ENCODE assay signal across 11 cellular contexts in the genomic region with DNA sequence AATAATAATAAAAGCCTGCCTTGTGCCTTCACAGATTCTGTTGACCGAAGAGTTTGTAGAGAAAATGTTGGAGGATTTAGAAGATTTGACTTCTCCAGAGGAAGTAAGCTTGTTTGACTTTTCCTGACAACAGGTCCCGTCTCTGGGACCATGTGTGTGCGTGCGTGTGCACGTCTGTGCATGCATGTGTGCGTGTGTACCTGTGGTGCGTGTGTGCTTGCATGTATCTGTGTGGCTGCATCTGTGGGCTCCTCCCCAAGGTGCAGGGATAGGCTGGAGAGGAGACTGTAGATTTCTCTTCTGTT. TPM values are rescaled to one million over a fixed set of nuclear protein-coding genes. Genes with fewer than 3 reads are reported as not detected.
DNase-seq lines count a peak whose midpoint lies in the region; ATAC-seq and TF ChIP-seq lines count a peak whose summit lies in the region.
"Had no signal": no experiment of that assay in that cellular context is flagged by ENCODE, and none has a peak within 500 bp of the region (broad histone marks: within the 10 kb centered on the region; RNA-seq: fewer than 3 reads in every experiment).

No MANE protein-coding gene starts in this region.

- no peaks in the 10 kb centered on the region for H3K9me3 ChIP-seq in heart right ventricle
- H3K9me3 ChIP-seq in esophagus squamous epithelium, result no peaks in the 10 kb centered on the region
- no peaks in the 10 kb centered on the region for H3K9me3 ChIP-seq in MM.1S (replicated peaks; ENCODE audit: insufficient read depth, low read length)
- H3K9me3 ChIP-seq: thyroid gland had no signal

- no peaks in the 10 kb centered on the region for H3K9me3 Mint-ChIP-seq in osteocyte (ENCODE audit: unreplicated experiment)

- H3K27ac Mint-ChIP-seq in osteocyte (ENCODE audit: unreplicated experiment), result peak overlapping the region; percentile 97

- H3K4me1 ChIP-seq in heart right ventricle (peaks cover 34 to 77% (median 60%) of the 10 kb centered on the region in 9 donors), esophagus squamous epithelium (peaks cover 16 to 87% (median 44%) of the 10 kb centered on the region in 3 donors), MM.1S (ENCODE audit: low read length) (no peaks in the 10 kb centered on the region)

- DNase-seq in heart right ventricle (no peak), Right ventricle myocardium inferior (ENCODE audit: missing footprints) (no peak), esophagus squamous epithelium (lab: John Stamatoyannopoulos, UW) (no peak), osteocyte (ENCODE audit: extremely low spot score, unreplicated experiment) (no peak), ecto neural progenitor cell (ENCODE audit: low spot score) (no peak), MM.1S (no peak)
- DNase-seq: cortex of kidney, NCI-H2171 had no signal

- H3K79me2 ChIP-seq in MM.1S (ENCODE audit: low read length), result no peaks in the 10 kb centered on the region

- H3K36me3 ChIP-seq in heart right ventricle, result peaks cover 0 to 19% (median 0%) of the 10 kb centered on the region in 9 donors
- H3K36me3 ChIP-seq in esophagus squamous epithelium, result peaks cover 0 to 36% (median 0%) of the 10 kb centered on the region in 3 donors
- no peaks in the 10 kb centered on the region for H3K36me3 ChIP-seq in MM.1S (replicated peaks; ENCODE audit: insufficient read depth, low read length)
- H3K36me3 ChIP-seq: thyroid gland had no signal

- WGBS in heart right ventricle, 2 donors, result 86 to 88% methylated on average over 7 of the region's 7 CpGs
- WGBS in esophagus squamous epithelium, 2 donors, result 47 to 61% methylated on average over 7 of the region's 7 CpGs

- peaks cover 59% of the 10 kb centered on the region for H3K4me1 Mint-ChIP-seq in osteocyte (ENCODE audit: unreplicated experiment)

- H3K27me3 Mint-ChIP-seq in osteocyte (ENCODE audit: unreplicated experiment), result no peaks in the 10 kb centered on the region

- intact Hi-C loops in heart right ventricle (cut with DNase I), result no loop called here
- intact Hi-C loops in Right ventricle myocardium inferior (cut with DNase I), result no loop called here
- intact Hi-C loops in esophagus squamous epithelium (cut with DNase I), result no loop called here

- no peaks in the 10 kb centered on the region for H3K9me2 ChIP-seq in MM.1S (replicated peaks; ENCODE audit: insufficient read depth, low read length)

- H3K4me3 ChIP-seq in heart right ventricle, result no peak overlapping the region
- no peak overlapping the region for H3K4me3 ChIP-seq in esophagus squamous epithelium
- no peak overlapping the region for H3K4me3 ChIP-seq in MM.1S (ENCODE audit: low read length)
- H3K4me3 ChIP-seq: thyroid gland had no signal

- ATAC-seq in heart right ventricle (no peak), Right ventricle myocardium inferior (no peak), GM18858 (IDR thresholded peaks at IDR 0.05; ENCODE audit: unreplicated experiment) (no peak), HG02852 (IDR thresholded peaks at IDR 0.05; ENCODE audit: unreplicated experiment) (no peak)

- TF ChIP-seq CTCF in heart right ventricle (IDR thresholded peaks at IDR 0.05) (no peak), esophagus squamous epithelium (IDR thresholded peaks at IDR 0.05) (no peak), osteocyte (IDR thresholded peaks at IDR 0.05) (no peak), MM.1S (IDR thresholded peaks at IDR 0.05; ENCODE audit: low read length) (no peak)

- H3K27ac ChIP-seq in heart right ventricle, result peak overlapping the region; percentile 79 to 97 (median 89)
- H3K27ac ChIP-seq in esophagus squamous epithelium, result peak overlapping the region; percentile 61 to 92 (median 86)
- H3K27ac ChIP-seq in MM.1S (ENCODE audit: low read length), result no peak overlapping the region

- peaks cover 9% of the 10 kb centered on the region for H3K36me3 Mint-ChIP-seq in osteocyte (ENCODE audit: unreplicated experiment)

- H3K9ac ChIP-seq in MM.1S (ENCODE audit: low read length), result no peak overlapping the region

- no peaks in the 10 kb centered on the region for H3K27me3 ChIP-seq in heart right ventricle
- H3K27me3 ChIP-seq in esophagus squamous epithelium, result no peaks in the 10 kb centered on the region
- H3K27me3 ChIP-seq in MM.1S (replicated peaks; ENCODE audit: insufficient read depth, low read length), result no peaks in the 10 kb centered on the region
- H3K27me3 ChIP-seq: thyroid gland had no signal

- H3K4me2 ChIP-seq in MM.1S (ENCODE audit: low read depth, low read length), result no peak overlapping the region

- no peaks in the 10 kb centered on the region for H4K20me1 ChIP-seq in MM.1S (ENCODE audit: insufficient read depth, low read length)

- H2AFZ ChIP-seq in MM.1S (ENCODE audit: low read length), result no peak overlapping the region

- no peak overlapping the region for H3K4me3 Mint-ChIP-seq in osteocyte (ENCODE audit: unreplicated experiment)

- no peaks in the 10 kb centered on the region for H3F3A ChIP-seq in MM.1S (ENCODE audit: insufficient read depth, low read length)

- no peak for TF ChIP-seq POLR2A in esophagus squamous epithelium (IDR thresholded peaks at IDR 0.05)

RNA-seq across cellular contexts. Expression of gene TRIM8, which starts 17.2 kb away (rescaled TPM):
- total RNA-seq in heart right ventricle (100 to 1,000 TPM in 4 of 10 donors, 10 to 100 TPM in 6; 82.6 to 147 (median 90.4) TPM), Right ventricle myocardium inferior (109 TPM), esophagus squamous epithelium (10 to 100 TPM; 27.6 to 75.9 (median 48.8) TPM), osteocyte (63.9 and 66.8 TPM in 2 replicates)
- 10 to 100 TPM; 27.9 to 67.0 TPM for polyA plus RNA-seq in heart right ventricle
